In the genomic region with DNA sequence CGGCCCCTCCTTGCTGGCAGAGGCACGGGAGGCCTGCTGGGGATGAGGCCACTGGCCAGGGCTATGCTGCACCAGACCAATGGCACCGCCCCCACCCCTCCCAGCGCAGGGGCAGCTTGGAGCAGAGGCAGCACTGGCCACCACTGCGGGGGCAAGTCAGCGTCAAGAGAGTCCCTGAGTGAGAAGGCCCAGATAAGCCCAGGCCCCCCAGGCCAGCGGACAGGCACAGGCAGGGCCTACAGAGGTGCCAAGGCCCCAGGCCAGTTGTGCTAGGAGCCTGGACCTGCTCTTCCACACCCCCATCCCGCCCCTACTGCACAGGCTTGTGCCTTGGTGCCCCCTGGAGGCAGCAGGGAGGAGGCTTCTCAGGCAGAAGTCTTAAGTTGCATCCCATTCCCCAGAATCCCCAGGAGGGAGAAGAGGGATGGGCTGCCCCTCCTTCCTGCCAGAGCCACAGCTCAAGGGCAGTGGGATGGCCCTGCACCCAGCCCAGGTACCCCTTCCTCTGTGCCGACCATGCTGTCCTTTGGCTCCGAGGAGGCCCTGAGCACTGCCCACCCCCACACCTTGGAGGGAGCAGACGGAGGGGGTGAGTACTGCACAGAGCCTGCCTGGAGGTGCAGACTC, we compare ENCODE assay signal across 8 cellular contexts. TPM values are rescaled to one million over a fixed set of nuclear protein-coding genes. Genes with fewer than 3 reads are reported as not detected.
DNase-seq lines count a peak whose midpoint lies in the region; ATAC-seq and TF ChIP-seq lines count a peak whose summit lies in the region.

No MANE protein-coding gene starts in this region.

- peak; percentile 61 for TF ChIP-seq CTCF in GM12874 (IDR thresholded peaks at IDR 0.05; ENCODE audit: insufficient read depth, low read depth, low read length)
- TF ChIP-seq CTCF in foreskin keratinocyte (conservative IDR thresholded peaks at IDR 0.05): peak; percentile 80

- ATAC-seq in foreskin keratinocyte (peak; percentile 83), GM18909 (IDR thresholded peaks at IDR 0.05; ENCODE audit: poor library complexity, unreplicated experiment) (no peak), HG03045 (IDR thresholded peaks at IDR 0.05; ENCODE audit: unreplicated experiment) (no peak)

- H3K27ac ChIP-seq in foreskin keratinocyte: no peak overlapping the region

- peaks cover 3% of the 10 kb centered on the region for H3K4me1 ChIP-seq in foreskin keratinocyte

- DNase-seq in AG08395 (ENCODE audit: low spot score) (peak; percentile 81), NCI-H460 (ENCODE audit: extremely low read depth, low read depth) (peak; percentile 89), activated T-cell treated with anti-CD3 and anti-CD28 coated beads for 48 hours (ENCODE audit: low read depth) (peak; percentile 35), foreskin keratinocyte (peak; percentile 16 to 53), occipital lobe (lab: John Stamatoyannopoulos, UW) (peak; percentile 20)

- H3K27me3 ChIP-seq in foreskin keratinocyte: no peaks in the 10 kb centered on the region

RNA-seq across cellular contexts. Expression of a gene that starts 35.8 kb away (rescaled TPM):
- total RNA-seq in NCI-H460 (2014; rRNA removed; shearing (Covaris generic)): 139 and 163 TPM in 2 replicates
- 229 and 395 TPM in 2 replicates for polyA plus RNA-seq in NCI-H460 (2014; cell fraction: nucleus; rRNA removed)
- total RNA-seq in foreskin keratinocyte (3.1 and 3.8 TPM in 2 replicates), occipital lobe (7.2 TPM)
- 5.4 and 6.3 TPM in 2 replicates for polyA plus RNA-seq in foreskin keratinocyte

RNA-seq across cellular contexts. Expression of a gene that starts 36.4 kb away (rescaled TPM):
- total RNA-seq in NCI-H460 (2014; rRNA removed; shearing (Covaris generic)): 10.4 and 17.4 TPM in 2 replicates
- polyA plus RNA-seq in NCI-H460 (2014; cell fraction: nucleus; rRNA removed): 39.9 and 52.8 TPM in 2 replicates
- total RNA-seq in foreskin keratinocyte (12.0 and 13.5 TPM in 2 replicates), occipital lobe (1.1 TPM)
- polyA plus RNA-seq in foreskin keratinocyte: 9.3 and 9.4 TPM in 2 replicates

RNA-seq across cellular contexts. Expression of a gene that starts 43.2 kb away (rescaled TPM):
- total RNA-seq in NCI-H460 (2014; rRNA removed; shearing (Covaris generic)): not detected in 2 replicates
- not detected in 2 replicates for polyA plus RNA-seq in NCI-H460 (2014; cell fraction: nucleus; rRNA removed)
- total RNA-seq in foreskin keratinocyte: not detected in 2 replicates
- not detected in 2 replicates for polyA plus RNA-seq in foreskin keratinocyte
- total RNA-seq in occipital lobe: 0.47 TPM

Comparison
In these comparisons a context has a peak if more than half of its experiments do, and no peak if none do; other contexts are left out.
1. DNase-seq: peak in every context shown above with its lines; median percentile 89 in NCI-H460; 81 in AG08395; 35 in activated T-cell treated with anti-CD3 and anti-CD28 coated beads for 48 hours; 34 in foreskin keratinocyte; 20 in occipital lobe.
2. RNA of a gene that starts 35.8 kb away (total RNA-seq): 139 to 163 TPM in NCI-H460; 7.2 TPM in occipital lobe (single experiment) and 3.1 to 3.8 TPM in foreskin keratinocyte; every median in the first group is over 10 times any median in the second.